1 cellular context compared by ENCODE assay signal in genomic region chr14:61477845-61478438, GRCh38.
TF ChIP-seq lines count a peak whose summit lies in the region.

No MANE protein-coding gene starts in this region.

TF ChIP-seq in H1, 55 proteins besides CTCF, POLR2A, EP300 and RAD21 (continued from another document):
- no peak for TF ChIP-seq E2F6 (IDR thresholded peaks at IDR 0.05)
- no peak for TF ChIP-seq POU5F1 (IDR thresholded peaks at IDR 0.05; ENCODE audit: low read depth, low read length)
- TF ChIP-seq RXRA (IDR thresholded peaks at IDR 0.05; ENCODE audit: insufficient read depth, low read depth, low read length) = no peak
- no peak for TF ChIP-seq MAX (IDR thresholded peaks at IDR 0.05)
- no peak for TF ChIP-seq USF2 (IDR thresholded peaks at IDR 0.05; ENCODE audit: low read length)
- TF ChIP-seq RNF2 (IDR thresholded peaks at IDR 0.05; ENCODE audit: borderline replicate concordance, low read depth, low read length, missing control alignments, poor library complexity, severe bottlenecking) = no peak
- no peak for TF ChIP-seq FOSL1 (IDR thresholded peaks at IDR 0.05; ENCODE audit: insufficient read depth, low read depth, low read length)
- no peak for TF ChIP-seq MAFK (IDR thresholded peaks at IDR 0.05; ENCODE audit: low read depth, low read length)
- no peak for TF ChIP-seq YY1 (IDR thresholded peaks at IDR 0.05; ENCODE audit: low read depth, low read length)
- TF ChIP-seq BACH1 (IDR thresholded peaks at IDR 0.05; ENCODE audit: low read length) = no peak
- no peak for TF ChIP-seq JUN (IDR thresholded peaks at IDR 0.05; ENCODE audit: low read depth, low read length)
- no peak for TF ChIP-seq EZH2 (IDR thresholded peaks at IDR 0.05; ENCODE audit: low read depth, low read length, severe bottlenecking)
- no peak for TF ChIP-seq RFX5 (IDR thresholded peaks at IDR 0.05; ENCODE audit: borderline replicate concordance, low read depth, low read length)
- TF ChIP-seq CBX8 (IDR thresholded peaks at IDR 0.05; ENCODE audit: borderline replicate concordance, low read depth, low read length) = no peak
